23 cellular contexts compared by ENCODE assay signal in genomic region chr3:105915524-105915923, GRCh38.
"Had no signal": no experiment of that assay in that cellular context is flagged by ENCODE, and none has a peak within 500 bp of the region (broad histone marks: within the 10 kb centered on the region; RNA-seq: fewer than 3 reads in every experiment).

No MANE protein-coding gene starts in this region.

- DNase-seq: activated CD4-positive, alpha-beta memory T cell treated with anti-CD3 and anti-CD28 coated beads for 36 hours; activated CD4-positive, alpha-beta T cell treated with anti-CD3 and anti-CD28 coated beads for 1 hour; activated CD8-positive, alpha-beta memory T cell treated with anti-CD3 and anti-CD28 coated beads, Interleukin-2, amount 10 ng/mL, durations not matched to agents 7 days and 5 days; activated T-cell treated with anti-CD3 and anti-CD28 coated beads, Interleukin-2, amount 50 U/mL, for 1 hour; amygdala; body of pancreas; effector memory CD4-positive, alpha-beta T cell; erythroblast; head of caudate nucleus; immature natural killer cell; mesendoderm; occipital lobe; SK-N-SH; small intestine; stimulated activated naive CD8-positive, alpha-beta T cell treated with anti-CD3 and anti-CD28 coated beads, Interleukin-15, Interleukin-2, amounts not matched to agents 100 U/mL and 50 U/mL, for 24 hours; T-cell; T-helper 9 cell; trophoblast cell had no signal

- H3K27me3 ChIP-seq: body of pancreas, right atrium auricular region had no signal

- H3K4me1 Mint-ChIP-seq: nephron had no signal

- H3K27ac Mint-ChIP-seq: activated CD4-positive, alpha-beta memory T cell treated with anti-CD3 and anti-CD28 coated beads for 36 hours; activated CD8-positive, alpha-beta memory T cell treated with anti-CD3 and anti-CD28 coated beads, Interleukin-2, amount 10 ng/mL, durations not matched to agents 7 days and 5 days; activated naive CD4-positive, alpha-beta T cell treated with anti-CD3 and anti-CD28 coated beads, Interleukin-2, amount 50 U/mL, for 72 hours; immature natural killer cell; nephron; progenitor cell of endocrine pancreas; T-cell had no signal

- H3K27me3 Mint-ChIP-seq: activated CD4-positive, alpha-beta memory T cell treated with anti-CD3 and anti-CD28 coated beads for 36 hours; activated CD8-positive, alpha-beta memory T cell treated with anti-CD3 and anti-CD28 coated beads, Interleukin-2, amount 10 ng/mL, durations not matched to agents 7 days and 5 days; central memory CD8-positive, alpha-beta T cell; progenitor cell of endocrine pancreas; T-cell had no signal

- H3K4me1 ChIP-seq: body of pancreas, right atrium auricular region had no signal

- H3K9me3 ChIP-seq: body of pancreas had no signal

- H3K4me3 Mint-ChIP-seq: activated CD4-positive, alpha-beta memory T cell treated with anti-CD3 and anti-CD28 coated beads for 36 hours; activated CD8-positive, alpha-beta memory T cell treated with anti-CD3 and anti-CD28 coated beads, Interleukin-2, amount 10 ng/mL, durations not matched to agents 7 days and 5 days; central memory CD8-positive, alpha-beta T cell; immature natural killer cell; nephron; T-cell had no signal

- H3K27ac ChIP-seq: body of pancreas, right atrium auricular region had no signal

- H3K4me3 ChIP-seq: body of pancreas, right atrium auricular region had no signal

- H3K36me3 ChIP-seq: right atrium auricular region had no signal

- ATAC-seq: activated CD8-positive, alpha-beta memory T cell treated with anti-CD3 and anti-CD28 coated beads, Interleukin-2, amount 10 ng/mL, durations not matched to agents 7 days and 5 days; body of pancreas; stimulated activated naive CD8-positive, alpha-beta T cell treated with anti-CD3 and anti-CD28 coated beads, Interleukin-15, Interleukin-2, amounts not matched to agents 100 U/mL and 50 U/mL, for 24 hours; T-cell had no signal
